In genomic region chr1:171251741-171252300, GRCh38 we compare ENCODE assay signal across 8 cellular contexts. TPM values are rescaled to one million over a fixed set of nuclear protein-coding genes. Genes with fewer than 3 reads are reported as not detected.
DNase-seq lines count a peak whose midpoint lies in the region; ATAC-seq and TF ChIP-seq lines count a peak whose summit lies in the region.

No MANE protein-coding gene starts in this region.

- no peaks in the 10 kb centered on the region for H3K36me3 ChIP-seq in effector memory CD4-positive, alpha-beta T cell (ENCODE audit: control insufficient read depth, insufficient read depth, low read length)
- no peaks in the 10 kb centered on the region for H3K36me3 ChIP-seq in vagina

- DNase-seq in Right ventricle myocardium inferior (ENCODE audit: missing footprints) (no peak), cardiac septum (ENCODE audit: low spot score) (no peak), SK-N-DZ (ENCODE audit: low spot score) (peak; percentile 42), midbrain (lab: John Stamatoyannopoulos, UW) (peak; percentile 3), vagina (ENCODE audit: extremely low spot score in 2 of 2) (no peak), GF-D8 (lab: John Stamatoyannopoulos, UW) (no peak)
- DNase-seq in effector memory CD4-positive, alpha-beta T cell: no peak

- peaks cover 13% of the 10 kb centered on the region for H3K27me3 ChIP-seq in effector memory CD4-positive, alpha-beta T cell (replicated peaks; ENCODE audit: control insufficient read depth, insufficient read depth, low read length, poor library complexity, severe bottlenecking)
- no peaks in the 10 kb centered on the region for H3K27me3 ChIP-seq in vagina

- intact Hi-C loops in Right ventricle myocardium inferior (cut with DNase I): no loop called here
- intact Hi-C loops in cardiac septum (cut with DNase I): no loop called here
- intact Hi-C loops in vagina (cut with DNase I): no loop called here

- no peak for TF ChIP-seq POLR2A in vagina (IDR thresholded peaks at IDR 0.05)

- TF ChIP-seq CTCF in vagina (IDR thresholded peaks at IDR 0.05): peak in 1 of 3 experiments; percentile 29

- peak; percentile 31 for ATAC-seq in Right ventricle myocardium inferior
- ATAC-seq in HG03103 (IDR thresholded peaks at IDR 0.05; ENCODE audit: low read depth, unreplicated experiment): peak; percentile 40

- no peaks in the 10 kb centered on the region for H3K4me1 ChIP-seq in effector memory CD4-positive, alpha-beta T cell (ENCODE audit: control insufficient read depth, insufficient read depth, low read length, poor library complexity, severe bottlenecking)
- peaks cover 21% of the 10 kb centered on the region for H3K4me1 ChIP-seq in vagina

- H3K4me3 ChIP-seq in effector memory CD4-positive, alpha-beta T cell (ENCODE audit: insufficient read depth, low read depth, low read length, poor library complexity, severe bottlenecking): peak overlapping the region; percentile 13
- H3K4me3 ChIP-seq in vagina: peak overlapping the region; percentile 53 to 54

- no peak overlapping the region for H3K27ac ChIP-seq in effector memory CD4-positive, alpha-beta T cell (ENCODE audit: insufficient read depth, low read length, poor library complexity, severe bottlenecking)
- peak overlapping the region; percentile 35 for H3K27ac ChIP-seq in vagina

- no peaks in the 10 kb centered on the region for H3K9me3 ChIP-seq in effector memory CD4-positive, alpha-beta T cell (ENCODE audit: control insufficient read depth, low read length)
- no peaks in the 10 kb centered on the region for H3K9me3 ChIP-seq in vagina

RNA-seq across cellular contexts. Expression of gene FMO1, which starts 3.5 kb away (rescaled TPM):
- total RNA-seq in Right ventricle myocardium inferior: 0.35 TPM
- total RNA-seq in cardiac septum: 1.3 TPM
- polyA plus RNA-seq in SK-N-DZ (2014; cell fraction: cytosol; rRNA removed): not detected in 2 replicates
- not detected in 2 replicates for polyA plus RNA-seq in SK-N-DZ (2014; cell fraction: nucleus; rRNA removed)
- total RNA-seq in vagina: 6.4 TPM

Comparison
In these comparisons a context has a peak if more than half of its experiments do, and no peak if none do; other contexts are left out.
1. DNase-seq: peak in SK-N-DZ (single experiment) and midbrain (single experiment); none in Right ventricle myocardium inferior (single experiment), cardiac septum (single experiment), effector memory CD4-positive, alpha-beta T cell (0 of 3), vagina (0 of 2) and GF-D8 (single experiment).